7 cellular contexts compared by ENCODE assay signal in genomic region chr4:127610488-127610887, GRCh38.
"Had no signal": no experiment of that assay in that cellular context is flagged by ENCODE, and none has a peak within 500 bp of the region (broad histone marks: within the 10 kb centered on the region; RNA-seq: fewer than 3 reads in every experiment).

No MANE protein-coding gene starts in this region.

- H3K27ac ChIP-seq: HL-60 had no signal

- FAIRE-seq: HepG2, HTR-8/SVneo, K562 had no signal

- DNase-seq: IMR-90, KBM-7, KG1 had no signal

- ATAC-seq: HepG2, K562 had no signal

- H3K4me3 ChIP-seq: K562 had no signal
